Comparison of ENCODE assay signal across 9 cellular contexts in genomic region chr4:87093443-87094123, GRCh38.
DNase-seq lines count a peak whose midpoint lies in the region; ATAC-seq and FAIRE-seq lines count a peak whose summit lies in the region.
"Had no signal": no experiment of that assay in that cellular context is flagged by ENCODE, and none has a peak within 500 bp of the region (broad histone marks: within the 10 kb centered on the region; RNA-seq: fewer than 3 reads in every experiment).

No MANE protein-coding gene starts in this region.

- H3K9me3 ChIP-seq in adipocyte (ENCODE audit: control insufficient read depth, low read length): no peaks in the 10 kb centered on the region
- no peaks in the 10 kb centered on the region for H3K9me3 ChIP-seq in right cardiac atrium (ENCODE audit: control insufficient read depth, low read length)
- H3K9me3 ChIP-seq in skeletal muscle tissue (ENCODE audit: control insufficient read depth in 3 of 3, low read length in 3 of 3): no peaks in the 10 kb centered on the region
- H3K9me3 ChIP-seq: BLaER1 had no signal

- H3K4me3 ChIP-seq in adipocyte (ENCODE audit: low read length) (no peak overlapping the region), right cardiac atrium (ENCODE audit: low read length) (no peak overlapping the region), skeletal muscle tissue (ENCODE audit: low read length in 3 of 3) (no peak overlapping the region)
- H3K4me3 ChIP-seq: BLaER1 had no signal

- H3K27me3 ChIP-seq in adipocyte (replicated peaks; ENCODE audit: control insufficient read depth, insufficient read depth, low read length) (no peaks in the 10 kb centered on the region), right cardiac atrium (ENCODE audit: control insufficient read depth, insufficient read depth) (no peaks in the 10 kb centered on the region), skeletal muscle tissue (ENCODE audit: control insufficient read depth in 3 of 3, insufficient read depth in 3 of 3, low read length in 3 of 3) (no peaks in the 10 kb centered on the region)
- H3K27me3 ChIP-seq: BLaER1 had no signal

- H3K4me1 ChIP-seq in adipocyte (ENCODE audit: control insufficient read depth, insufficient read depth, low read length) (peaks cover 12% of the 10 kb centered on the region), right cardiac atrium (ENCODE audit: control insufficient read depth, insufficient read depth, low read length) (peaks cover 5% of the 10 kb centered on the region), skeletal muscle tissue (ENCODE audit: control insufficient read depth in 3 of 3, insufficient read depth in 3 of 3, low read length in 3 of 3) (peaks cover 13 to 30% (median 13%) of the 10 kb centered on the region in 3 donors)

- intact Hi-C loops in right cardiac atrium (cut with DNase I): loop anchor here (5.0 kb wide), 3 partner anchors 86 to 171 kb away; no protein-coding TSS in a partner anchor

- WGBS in right cardiac atrium: 24% methylated on average over 4 of the region's 4 CpGs

- H3K36me3 ChIP-seq in adipocyte (ENCODE audit: control insufficient read depth, insufficient read depth, low read length, severe bottlenecking) (peaks cover 25% of the 10 kb centered on the region), skeletal muscle tissue (ENCODE audit: control insufficient read depth in 3 of 3, insufficient read depth in 3 of 3, low read length in 3 of 3) (peaks cover 0 to 17% (median 0%) of the 10 kb centered on the region in 3 donors)

- no peak overlapping the region for H3K9ac ChIP-seq in adipocyte (ENCODE audit: low read length)
- H3K9ac ChIP-seq in skeletal muscle tissue (ENCODE audit: low read depth in 1 of 3, low read length in 3 of 3): peak overlapping the region in 1 of 3 donors; percentile 40
- H3K9ac ChIP-seq: BLaER1 had no signal

- peak overlapping the region; percentile 12 for H3K27ac ChIP-seq in right cardiac atrium (ENCODE audit: low read length)
- H3K27ac ChIP-seq in skeletal muscle tissue (ENCODE audit: low read depth, low read length): peak overlapping the region; percentile 52
- H3K27ac ChIP-seq: BLaER1 had no signal

- ATAC-seq in GM21717 (IDR thresholded peaks at IDR 0.05; ENCODE audit: unreplicated experiment) (peak; percentile 75), right cardiac atrium (peak; percentile 69 to 77)

- no peak for FAIRE-seq in RCC 7860 (lab: Jason Lieb, UNC)

- peak; percentile 39 to 79 (median 63) for DNase-seq in NCI-H1417 (lab: John Stamatoyannopoulos, UW)
- no peak for DNase-seq in NCI-H1417 treated with DMSO at 0.1 percent for 48 hours (lab: John Stamatoyannopoulos, UW)
- peak; percentile 14 for DNase-seq in HuH-7.5 (ENCODE audit: low spot score)
- DNase-seq in RCC 7860 (ENCODE audit: low spot score): peak; percentile 83
- peak; percentile 75 for DNase-seq in adipocyte (ENCODE audit: low read depth)
- no peak for DNase-seq in right cardiac atrium

Comparison
In these comparisons a context has a peak if more than half of its experiments do, and no peak if none do; other contexts are left out.
1. DNase-seq: peak in NCI-H1417 (3 of 3), HuH-7.5 (single experiment), RCC 7860 (single experiment) and adipocyte (single experiment); none in NCI-H1417 treated with DMSO at 0.1 percent for 48 hours (single experiment) and right cardiac atrium (0 of 3).